In genomic region chr2:12035956-12036639, GRCh38 we compare ENCODE assay signal across 19 cellular contexts.
"Had no signal": no experiment of that assay in that cellular context is flagged by ENCODE, and none has a peak within 500 bp of the region (broad histone marks: within the 10 kb centered on the region; RNA-seq: fewer than 3 reads in every experiment).

No MANE protein-coding gene starts in this region.

- DNase-seq: activated CD4-positive, alpha-beta T cell treated with anti-CD3 and anti-CD28 coated beads, Interleukin-2, amount 50 U/mL, for 4 hours; activated gamma-delta T cell treated with Interleukin-2 at 50 U/mL for 16 hours; adrenal gland; cerebellar nuclear complex; cortex of kidney; erythroblast; foreskin melanocyte; hypothalamus; midbrain; stimulated activated CD4-positive, alpha-beta T cell treated with anti-CD3 and anti-CD28 coated beads, Interleukin-4, amount 100 ng/mL, for 24 hours; T1000; upper lobe of right lung had no signal

- H3K36me3 ChIP-seq: adrenal gland, breast epithelium, upper lobe of right lung had no signal

- H3K9ac ChIP-seq: parathyroid adenoma had no signal

- H3K27ac ChIP-seq: adrenal gland, breast epithelium, parathyroid adenoma, upper lobe of right lung had no signal

- H3K27me3 ChIP-seq: adrenal gland, breast epithelium, upper lobe of right lung had no signal

- ATAC-seq: activated CD4-positive, CD25-positive, alpha-beta regulatory T cell treated with anti-CD3 and anti-CD28 coated beads, Interleukin-2, amount 50 U/mL, for 24 hours; activated naive CD4-positive, alpha-beta T cell treated with anti-CD3 and anti-CD28 coated beads, Interleukin-2, amount 50 U/mL, for 72 hours; sciatic nerve; upper lobe of right lung had no signal

- H3K9me3 ChIP-seq: adrenal gland, breast epithelium, upper lobe of right lung had no signal

- H3K27ac Mint-ChIP-seq: activated naive CD4-positive, alpha-beta T cell treated with anti-CD3 and anti-CD28 coated beads, Interleukin-2, amount 50 U/mL, for 72 hours had no signal

- H3K4me3 ChIP-seq: adrenal gland, breast epithelium, lung, smooth muscle cell, upper lobe of right lung had no signal

- H3K4me1 ChIP-seq: adrenal gland, breast epithelium, parathyroid adenoma, upper lobe of right lung had no signal
